ENCODE assay signal across 23 cellular contexts in genomic region chr2:215392164-215392563, GRCh38.
"Had no signal": no experiment of that assay in that cellular context is flagged by ENCODE, and none has a peak within 500 bp of the region (broad histone marks: within the 10 kb centered on the region; RNA-seq: fewer than 3 reads in every experiment).

No MANE protein-coding gene starts in this region.

- H3K27ac Mint-ChIP-seq: nephron; stimulated activated effector memory CD8-positive, alpha-beta T cell treated with anti-CD3 and anti-CD28 coated beads, Interleukin-12 subunit alpha, Interleukin-12 subunit beta, amount 100 ng/mL, for 72 hours had no signal

- FAIRE-seq: endothelial cell of umbilical vein, frontal cortex, urothelium cell line had no signal

- DNase-seq: colonic mucosa; dermis blood vessel endothelial cell; erythroblast; heart left ventricle; hippocampal formation; left colon; left ventricle myocardium superior; naive B cell; occipital lobe; sigmoid colon; stimulated activated CD4-positive, alpha-beta T cell treated with anti-CD3 and anti-CD28 coated beads, Interleukin-4, amount 100 ng/mL, for 1 hour; stimulated activated CD8-positive, alpha-beta memory T cell treated with anti-CD3 and anti-CD28 coated beads, Interleukin-4, amount 100 ng/mL, for 48 hours; stimulated activated naive CD8-positive, alpha-beta T cell treated with anti-CD3 and anti-CD28 coated beads, Interleukin-15, Interleukin-2, amounts not matched to agents 100 U/mL and 50 U/mL, for 24 hours; thyroid gland had no signal

- H3K4me1 Mint-ChIP-seq: nephron; stimulated activated effector memory CD8-positive, alpha-beta T cell treated with anti-CD3 and anti-CD28 coated beads, Interleukin-12 subunit alpha, Interleukin-12 subunit beta, amount 100 ng/mL, for 72 hours had no signal

- H3K36me3 ChIP-seq: colonic mucosa, thyroid gland had no signal

- H3K27me3 Mint-ChIP-seq: type B pancreatic cell had no signal

- H3K36me3 Mint-ChIP-seq: naive B cell; stimulated activated effector memory CD8-positive, alpha-beta T cell treated with anti-CD3 and anti-CD28 coated beads, Interleukin-12 subunit alpha, Interleukin-12 subunit beta, amount 100 ng/mL, for 72 hours had no signal

- H3K4me3 ChIP-seq: colonic mucosa, heart left ventricle, lung, sigmoid colon, skin epidermis, suprapubic skin, thyroid gland had no signal

- H3K27ac ChIP-seq: colonic mucosa, heart left ventricle, skin epidermis, suprapubic skin, thyroid gland had no signal

- ATAC-seq: heart left ventricle; left colon; left ventricle myocardium superior; stimulated activated effector memory CD8-positive, alpha-beta T cell treated with anti-CD3 and anti-CD28 coated beads, Interleukin-12 subunit alpha, Interleukin-12 subunit beta, amount 100 ng/mL, for 72 hours; stimulated activated naive CD8-positive, alpha-beta T cell treated with anti-CD3 and anti-CD28 coated beads, Interleukin-15, Interleukin-2, amounts not matched to agents 100 U/mL and 50 U/mL, for 24 hours had no signal

- H3K9me3 Mint-ChIP-seq: naive B cell; nephron; stimulated activated effector memory CD8-positive, alpha-beta T cell treated with anti-CD3 and anti-CD28 coated beads, Interleukin-12 subunit alpha, Interleukin-12 subunit beta, amount 100 ng/mL, for 72 hours; type B pancreatic cell had no signal

- H3K4me3 Mint-ChIP-seq: nephron; stimulated activated effector memory CD8-positive, alpha-beta T cell treated with anti-CD3 and anti-CD28 coated beads, Interleukin-12 subunit alpha, Interleukin-12 subunit beta, amount 100 ng/mL, for 72 hours; type B pancreatic cell had no signal

- H3K9me3 ChIP-seq: colonic mucosa, heart left ventricle, sigmoid colon, suprapubic skin, thyroid gland had no signal

- H3K27me3 ChIP-seq: colonic mucosa, heart left ventricle, sigmoid colon, suprapubic skin, thyroid gland had no signal

- H3K4me1 ChIP-seq: colonic mucosa, suprapubic skin, thyroid gland had no signal
